8 cellular contexts compared by ENCODE assay signal in genomic region chr1:119648620-119649004, GRCh38. TPM values are rescaled to one million over a fixed set of nuclear protein-coding genes. Genes with fewer than 3 reads are reported as not detected.
A peak's percentile ranks its signal among the peaks of the same experiment; 100 is the strongest.
DNase-seq lines count a peak whose midpoint lies in the region; ATAC-seq and TF ChIP-seq lines count a peak whose summit lies in the region.

No MANE protein-coding gene starts in this region.

- H3K27ac ChIP-seq in KMS-11 (no peak overlapping the region), dorsolateral prefrontal cortex (peak overlapping the region in 55 of 59 donors; percentile 27 to 94 (median 80))

- H3K79me2 ChIP-seq in KMS-11 (ENCODE audit: insufficient read depth, low read depth), result no peaks in the 10 kb centered on the region

- peak overlapping the region in 5 of 8 donors; percentile 29 to 74 (median 65) for H3K4me3 Mint-ChIP-seq in naive B cell

- peak overlapping the region; percentile 63 for H3K4me3 ChIP-seq in AG10803 (ENCODE audit: low read length)
- H3K4me3 ChIP-seq in KMS-11 (IDR thresholded peaks at IDR 0.05; ENCODE audit: insufficient read depth, low read depth, low read length), result no peak overlapping the region
- peak overlapping the region; percentile 57 to 98 (median 86) for H3K4me3 ChIP-seq in dorsolateral prefrontal cortex

- H3K9ac ChIP-seq in KMS-11, result peak overlapping the region; percentile 37; the same call in 1 of the 2 replicates

- H3K27me3 ChIP-seq in KMS-11 (ENCODE audit: insufficient read depth, low read depth), result no peaks in the 10 kb centered on the region
- no peaks in the 10 kb centered on the region for H3K27me3 ChIP-seq in dorsolateral prefrontal cortex

- H3K4me1 Mint-ChIP-seq in naive B cell, result peaks cover 4 to 12% (median 6%) of the 10 kb centered on the region in 3 donors

- H3K9me3 Mint-ChIP-seq in naive B cell, result peaks cover 0 to 11% (median 2%) of the 10 kb centered on the region in 7 donors

- no peak overlapping the region for H3K27ac Mint-ChIP-seq in naive B cell

- intact Hi-C loops in dorsolateral prefrontal cortex (cut with DNase I), result loop anchor here in 1 of 2 donors (1.0 to 5.0 kb wide), 2 partner anchors 17 to 96 kb away; no protein-coding TSS in a partner anchor

- no peaks in the 10 kb centered on the region for H3K36me3 ChIP-seq in KMS-11 (ENCODE audit: insufficient read depth)

- peak overlapping the region; percentile 23 for H3K4me2 ChIP-seq in KMS-11

- H4K20me1 ChIP-seq in KMS-11 (ENCODE audit: insufficient read depth), result no peaks in the 10 kb centered on the region

- H3K36me3 Mint-ChIP-seq in naive B cell, result no peaks in the 10 kb centered on the region

- H3K4me1 ChIP-seq in KMS-11 (ENCODE audit: low read depth, poor library complexity, severe bottlenecking), result no peaks in the 10 kb centered on the region

- TF ChIP-seq CTCF in AG10803 (conservative IDR thresholded peaks at IDR 0.05; ENCODE audit: low read length) (no peak), KMS-11 (conservative IDR thresholded peaks at IDR 0.05; ENCODE audit: low read depth, low read length) (no peak), dorsolateral prefrontal cortex (IDR thresholded peaks at IDR 0.05 in 54 of 56, conservative IDR thresholded peaks at IDR 0.05 in 2 of 56; ENCODE audit: low read depth in 1 of 56, partially characterized antibody in 56 of 56) (peak in 2 of 56 donors; percentile 1 to 3), omental fat pad (IDR thresholded peaks at IDR 0.05) (no peak)

- peak; percentile 36 for DNase-seq in AG10803 (ENCODE audit: low read depth)
- DNase-seq in dorsolateral prefrontal cortex, result no peak
- no peak for DNase-seq in naive B cell
- DNase-seq in cerebellum (ENCODE audit: low spot score), result no peak
- DNase-seq in stimulated activated CD4-positive, alpha-beta T cell treated with anti-CD3 and anti-CD28 coated beads, Interleukin-4, amount 100 ng/mL, for 4 hours, result no peak
- DNase-seq in omental fat pad (ENCODE audit: low spot score), result no peak

- peaks cover 62 to 85% (median 81%) of the 10 kb centered on the region in 3 donors for H3K27me3 Mint-ChIP-seq in naive B cell

- peak overlapping the region; percentile 75 for H2AFZ ChIP-seq in KMS-11 (ENCODE audit: low read depth)

- ATAC-seq in naive B cell (ENCODE audit: low read depth in 2 of 2), result no peak
- ATAC-seq in omental fat pad (ENCODE audit: low FRiP score), result no peak
- ATAC-seq in HG03280 (IDR thresholded peaks at IDR 0.05; ENCODE audit: unreplicated experiment), result no peak

RNA-seq across cellular contexts. Expression of gene ZNF697, which starts 0.5 kb away (rescaled TPM):
- total RNA-seq in dorsolateral prefrontal cortex (10 to 100 TPM in 119 of 120 experiments, 1 to 10 TPM in 1; 5.5 to 31.1 (median 20.7) TPM), cerebellum (28.3 TPM), omental fat pad (10 to 100 TPM in 1 of 4 donors, 1 to 10 TPM in 3; 6.5 to 13.1 (median 8.8) TPM)
- not detected for polyA plus RNA-seq in naive B cell (ENCODE audit: low read depth in 6 of 6)
